ENCODE assay signal across 26 cellular contexts in the genomic region with DNA sequence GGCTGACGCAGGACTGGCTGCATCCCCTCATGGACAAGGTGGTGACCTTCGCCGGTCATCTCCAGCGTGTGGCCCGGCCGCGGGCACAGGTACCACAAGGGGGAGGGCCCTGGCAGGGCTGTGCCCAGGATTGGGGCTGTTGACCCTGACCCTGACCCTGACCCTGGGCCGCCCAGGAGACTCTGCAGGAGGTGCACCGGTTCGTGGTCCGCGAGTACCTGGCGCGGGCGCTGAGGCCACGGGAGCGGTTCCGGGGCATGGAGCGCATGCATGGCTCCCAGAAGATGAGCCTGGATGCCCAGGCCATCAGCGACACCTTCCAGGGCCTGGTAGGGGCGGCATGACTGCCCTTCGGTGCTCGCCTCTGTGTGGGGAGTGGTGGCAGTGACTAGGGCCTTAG. TPM values are rescaled to one million over a fixed set of nuclear protein-coding genes. Genes with fewer than 3 reads are reported as not detected.
"Had no signal": no experiment of that assay in that cellular context is flagged by ENCODE, and none has a peak within 500 bp of the region (broad histone marks: within the 10 kb centered on the region; RNA-seq: fewer than 3 reads in every experiment).

No MANE protein-coding gene starts in this region.

- H3K27ac ChIP-seq: ascending aorta had no signal

- ATAC-seq: activated CD8-positive, alpha-beta memory T cell treated with anti-CD3 and anti-CD28 coated beads, Interleukin-2, amount 10 ng/mL, durations not matched to agents 7 days and 5 days; activated naive CD4-positive, alpha-beta T cell treated with anti-CD3 and anti-CD28 coated beads, Interleukin-2, amount 50 U/mL, for 72 hours; activated naive CD8-positive, alpha-beta T cell treated with anti-CD3 and anti-CD28 coated beads, Interleukin-2, amount 50 U/mL, for 24 hours; activated T-cell treated with anti-CD3 and anti-CD28 coated beads, Interleukin-2, amount 50 U/mL, for 4 hours; body of pancreas had no signal

- H3K9me3 Mint-ChIP-seq: activated naive CD4-positive, alpha-beta T cell treated with anti-CD3 and anti-CD28 coated beads, Interleukin-2, amount 50 U/mL, for 72 hours; activated naive CD8-positive, alpha-beta T cell treated with anti-CD3 and anti-CD28 coated beads, Interleukin-2, amount 50 U/mL, for 24 hours; activated T-cell treated with anti-CD3 and anti-CD28 coated beads, Interleukin-2, amount 50 U/mL, for 4 hours; T-helper 1 cell treated with Interleukin-12 subunit alpha and Interleukin-12 subunit beta and Interleukin-4 antibody, amounts not matched to agents 30 μg/mL and 1 μg/mL, for 36 hours had no signal

- H3K27ac Mint-ChIP-seq: activated CD8-positive, alpha-beta memory T cell treated with anti-CD3 and anti-CD28 coated beads, Interleukin-2, amount 10 ng/mL, durations not matched to agents 7 days and 5 days; activated naive CD4-positive, alpha-beta T cell treated with anti-CD3 and anti-CD28 coated beads, Interleukin-2, amount 50 U/mL, for 72 hours; activated naive CD8-positive, alpha-beta T cell treated with anti-CD3 and anti-CD28 coated beads, Interleukin-2, amount 50 U/mL, for 24 hours; T-helper 1 cell treated with Interleukin-12 subunit alpha and Interleukin-12 subunit beta and Interleukin-4 antibody, amounts not matched to agents 30 μg/mL and 1 μg/mL, for 36 hours had no signal

- H3K9me3 ChIP-seq: ascending aorta, body of pancreas, MG63 had no signal

- H3K4me3 Mint-ChIP-seq: activated CD8-positive, alpha-beta memory T cell treated with anti-CD3 and anti-CD28 coated beads, Interleukin-2, amount 10 ng/mL, durations not matched to agents 7 days and 5 days; activated naive CD8-positive, alpha-beta T cell treated with anti-CD3 and anti-CD28 coated beads, Interleukin-2, amount 50 U/mL, for 24 hours; activated T-cell treated with anti-CD3 and anti-CD28 coated beads, Interleukin-2, amount 50 U/mL, for 4 hours; T-helper 1 cell treated with Interleukin-12 subunit alpha and Interleukin-12 subunit beta and Interleukin-4 antibody, amounts not matched to agents 30 μg/mL and 1 μg/mL, for 36 hours had no signal

- H3K36me3 Mint-ChIP-seq: activated CD8-positive, alpha-beta memory T cell treated with anti-CD3 and anti-CD28 coated beads, Interleukin-2, amount 10 ng/mL, durations not matched to agents 7 days and 5 days; activated naive CD4-positive, alpha-beta T cell treated with anti-CD3 and anti-CD28 coated beads, Interleukin-2, amount 50 U/mL, for 72 hours had no signal

- H3K36me3 ChIP-seq: ascending aorta, MG63 had no signal

- H3K27me3 ChIP-seq: body of pancreas, MG63 had no signal

- DNase-seq: activated CD4-positive, alpha-beta T cell treated with anti-CD3 and anti-CD28 coated beads for 48 hours; activated CD4-positive, alpha-beta T cell treated with anti-CD3 and anti-CD28 coated beads, Interleukin-2, amount 50 U/mL, for 4 hours; activated CD4-positive, CD25-positive, alpha-beta regulatory T cell treated with anti-CD3 and anti-CD28 coated beads, Interleukin-2, amount 50 U/mL, for 72 hours; activated CD8-positive, alpha-beta memory T cell treated with anti-CD3 and anti-CD28 coated beads, Interleukin-2, amount 10 ng/mL, durations not matched to agents 7 days and 5 days; activated effector memory CD4-positive, alpha-beta T cell treated with anti-CD3 and anti-CD28 coated beads, Interleukin-2, amount 50 U/mL, for 16 hours; activated naive CD4-positive, alpha-beta T cell treated with Interleukin-2 at 50 U/mL for 16 hours; activated naive CD8-positive, alpha-beta T cell treated with anti-CD3 and anti-CD28 coated beads, Interleukin-2, amount 50 U/mL, for 24 hours; activated T-cell treated with anti-CD3 and anti-CD28 coated beads, Interleukin-2, amount 50 U/mL, for 4 hours; amniotic stem cell; body of pancreas; central memory CD4-positive, alpha-beta T cell; MG63; MV-4-11; NCI-H1092 treated with DMSO at 0.1 percent for 48 hours; NCI-H1436; NCI-H187; NCI-H2081; NCI-H510A treated with DMSO at 0.1 percent for 48 hours; NCI-H69; NK-92 treated with Interleukin-12 subunit alpha and Interleukin-12 subunit beta, amount 100 ng/mL, for 24 hours; SHP77 had no signal

- H3K4me3 ChIP-seq: ascending aorta, body of pancreas, MG63 had no signal

RNA-seq across cellular contexts. Expression of a gene that starts 12.9 kb away (rescaled TPM):
- total RNA-seq: activated CD8-positive, alpha-beta memory T cell treated with anti-CD3 and anti-CD28 coated beads, Interleukin-2, amount 10 ng/mL, durations not matched to agents 7 days and 5 days; activated naive CD4-positive, alpha-beta T cell treated with anti-CD3 and anti-CD28 coated beads, Interleukin-2, amount 50 U/mL, for 72 hours; activated T-cell treated with anti-CD3 and anti-CD28 coated beads, Interleukin-2, amount 50 U/mL, for 4 hours; ascending aorta; bronchial epithelial cell; SK-MEL-5 had no signal

RNA-seq across cellular contexts. Expression of a gene that starts 15.8 kb away (rescaled TPM):
- total RNA-seq: SK-MEL-5 had no signal

RNA-seq across cellular contexts. Expression of a gene that starts 23.4 kb away (rescaled TPM):
- total RNA-seq: activated CD8-positive, alpha-beta memory T cell treated with anti-CD3 and anti-CD28 coated beads, Interleukin-2, amount 10 ng/mL, durations not matched to agents 7 days and 5 days; activated naive CD4-positive, alpha-beta T cell treated with anti-CD3 and anti-CD28 coated beads, Interleukin-2, amount 50 U/mL, for 72 hours; activated T-cell treated with anti-CD3 and anti-CD28 coated beads, Interleukin-2, amount 50 U/mL, for 4 hours; ascending aorta; body of pancreas; bronchial epithelial cell; SK-MEL-5 had no signal
